In genomic region chr1:107782192-107782845, GRCh38 we compare ENCODE assay signal across 8 cellular contexts.
DNase-seq lines count a peak whose midpoint lies in the region; ATAC-seq and TF ChIP-seq lines count a peak whose summit lies in the region.

No MANE protein-coding gene starts in this region.

- H3K4me1 ChIP-seq in Loucy (ENCODE audit: insufficient read depth, low read length, poor library complexity, severe bottlenecking) (peaks cover 45% of the 10 kb centered on the region), mucosa of descending colon (ENCODE audit: low read depth) (no peaks in the 10 kb centered on the region)

- TF ChIP-seq CTCF in Loucy (conservative IDR thresholded peaks at IDR 0.05; ENCODE audit: low read length) (peak; percentile 91), mucosa of descending colon (IDR thresholded peaks at IDR 0.05) (no peak)

- H3K9ac ChIP-seq in Loucy (ENCODE audit: low read depth, low read length, poor library complexity, severe bottlenecking): no peak overlapping the region

- peaks cover 91% of the 10 kb centered on the region for H3K79me2 ChIP-seq in Loucy (ENCODE audit: insufficient read depth, low read length)

- intact Hi-C loops in mucosa of descending colon (cut with DNase I, micrococcal nuclease): loop anchor here (2.0 to 5.0 kb wide), 2 partner anchors 342 to 345 kb away; no protein-coding TSS in a partner anchor

- no peaks in the 10 kb centered on the region for H3F3A ChIP-seq in Loucy (ENCODE audit: low read depth)

- H3K36me3 ChIP-seq in Loucy (ENCODE audit: insufficient read depth, low read length) (peaks cover 16% of the 10 kb centered on the region), mucosa of descending colon (ENCODE audit: low read depth) (no peaks in the 10 kb centered on the region)

- H4K20me1 ChIP-seq in Loucy (ENCODE audit: insufficient read depth, low read length, poor library complexity, severe bottlenecking): peaks cover 65% of the 10 kb centered on the region

- no peaks in the 10 kb centered on the region for H3K9me2 ChIP-seq in Loucy (replicated peaks; ENCODE audit: low read depth, low read length)

- H2AFZ ChIP-seq in Loucy (ENCODE audit: low read length): no peak overlapping the region

- ATAC-seq in mucosa of descending colon (peak; percentile 56), HG02763 (IDR thresholded peaks at IDR 0.05; ENCODE audit: unreplicated experiment) (no peak)

- H3K27me3 ChIP-seq in Loucy (ENCODE audit: insufficient read depth, low read length, poor library complexity, severe bottlenecking): no peaks in the 10 kb centered on the region

- H3K4me2 ChIP-seq in Loucy (ENCODE audit: low read depth, low read length, poor library complexity, severe bottlenecking): no peak overlapping the region

- DNase-seq in stimulated activated CD4-positive, alpha-beta T cell treated with anti-CD3 and anti-CD28 coated beads, Interleukin-12 subunit alpha, Interleukin-12 subunit beta, amount 100 ng/mL, for 48 hours (ENCODE audit: low read depth in 2 of 3, low spot score in 1 of 3): peak in 2 of 3 donors; percentile 19 to 75
- no peak for DNase-seq in stimulated activated CD4-positive, alpha-beta T cell treated with anti-CD3 and anti-CD28 coated beads, Interleukin-1b, Interleukin-23, amount 100 ng/mL, for 48 hours
- peak; percentile 43 for DNase-seq in SKM-1 treated with dmso at 0.1 percent for 144 hours (lab: John Stamatoyannopoulos, UW; ENCODE audit: unreplicated experiment)
- DNase-seq in effector CD8-positive, alpha-beta T cell (lab: John Stamatoyannopoulos, UW): peak; percentile 3
- peak in 1 of 3 donors; percentile 76 for DNase-seq in mucosa of descending colon
- no peak for DNase-seq in islet precursor cell

- H3K9me3 ChIP-seq in Loucy (ENCODE audit: insufficient read depth, low read depth, low read length) (no peaks in the 10 kb centered on the region), mucosa of descending colon (no peaks in the 10 kb centered on the region)

- H3K4me3 ChIP-seq in Loucy (ENCODE audit: low read length, poor library complexity, severe bottlenecking) (no peak overlapping the region), mucosa of descending colon (no peak overlapping the region)

Comparison
In these comparisons a context has a peak if more than half of its experiments do, and no peak if none do; other contexts are left out.
1. DNase-seq: peak in stimulated activated CD4-positive, alpha-beta T cell treated with anti-CD3 and anti-CD28 coated beads, Interleukin-12 subunit alpha, Interleukin-12 subunit beta, amount 100 ng/mL, for 48 hours (2 of 3), SKM-1 treated with dmso at 0.1 percent for 144 hours (single experiment) and effector CD8-positive, alpha-beta T cell (single experiment); none in stimulated activated CD4-positive, alpha-beta T cell treated with anti-CD3 and anti-CD28 coated beads, Interleukin-1b, Interleukin-23, amount 100 ng/mL, for 48 hours (single experiment) and islet precursor cell (single experiment).